In the genomic region with DNA sequence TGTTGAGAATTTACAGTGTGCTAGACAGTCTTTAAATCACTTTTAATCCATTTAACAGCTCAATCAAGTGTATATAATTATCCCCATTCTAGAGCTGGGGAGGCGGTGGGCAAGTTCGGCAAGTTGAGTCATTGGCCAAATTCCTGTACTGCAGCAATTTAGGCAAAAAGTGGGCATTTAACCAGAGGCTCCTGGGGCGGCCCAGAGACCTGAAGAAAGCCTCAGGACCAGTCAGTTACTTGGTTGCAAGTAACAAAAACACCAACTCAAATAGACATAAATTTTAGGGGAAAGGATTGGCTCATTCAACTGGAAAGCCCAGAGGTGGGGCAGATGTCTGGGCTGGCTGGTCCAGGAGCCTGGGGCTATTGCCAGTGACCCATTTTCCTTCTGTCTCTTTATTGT, we compare ENCODE assay signal across 8 cellular contexts.
DNase-seq lines count a peak whose midpoint lies in the region; ATAC-seq and TF ChIP-seq lines count a peak whose summit lies in the region.

No MANE protein-coding gene starts in this region.

- H3K4me3 ChIP-seq in AG04450 (ENCODE audit: low read depth, low read length) = peak overlapping the region; percentile 51
- H3K4me3 ChIP-seq in choroid plexus epithelial cell (ENCODE audit: low read depth, low read length) = peak overlapping the region; percentile 59
- peak overlapping the region; percentile 38 to 74 for H3K4me3 ChIP-seq in muscle layer of colon (ENCODE audit: low read depth in 1 of 2, low read length in 2 of 2)

- CTCF ChIA-PET in AG04450 (lab: Charles Lee) = interaction anchor here (0.6 to 2.6 kb wide), 5 partner anchors 91 to 229 kb away, joined by 3 to 14 read pairs (median 5); no protein-coding TSS in a partner anchor
- CTCF ChIA-PET in activated CD4-positive, alpha-beta memory T cell treated with anti-CD3 and anti-CD28 coated beads, Interleukin-2, amount 10 ng/mL, durations not matched to agents 7 days and 5 days (lab: Charles Lee) = interaction anchor here (0.5 to 0.6 kb wide), 2 partner anchors 103 to 133 kb away, joined by 3 read pairs; no protein-coding TSS in a partner anchor

- peak; percentile 31 for ATAC-seq in HG03280 (IDR thresholded peaks at IDR 0.05; ENCODE audit: unreplicated experiment)

- H3K4me3 Mint-ChIP-seq in activated CD4-positive, alpha-beta memory T cell treated with anti-CD3 and anti-CD28 coated beads, Interleukin-2, amount 10 ng/mL, durations not matched to agents 7 days and 5 days = no peak overlapping the region

- H3K27me3 ChIP-seq in AG04450 (ENCODE audit: control insufficient read depth, insufficient read depth, low read length) (no peaks in the 10 kb centered on the region), muscle layer of colon (ENCODE audit: control insufficient read depth in 1 of 2, insufficient read depth in 2 of 2, low read length in 2 of 2) (no peaks in the 10 kb centered on the region)

- H3K36me3 Mint-ChIP-seq in activated CD4-positive, alpha-beta memory T cell treated with anti-CD3 and anti-CD28 coated beads, Interleukin-2, amount 10 ng/mL, durations not matched to agents 7 days and 5 days (ENCODE audit: low read depth) = no peaks in the 10 kb centered on the region

- POLR2A ChIA-PET in AG04450 (lab: Yijun Ruan, JAX) = interaction anchor here (0.6 to 2.5 kb wide), 20 partner anchors 13 to 410 kb away, joined by 3 to 20 read pairs (median 4); partner anchors contain the start of genes PSMD8, SIPA1L3, WDR87 and ZNF571
- POLR2A ChIA-PET in activated CD4-positive, alpha-beta memory T cell treated with anti-CD3 and anti-CD28 coated beads, Interleukin-2, amount 10 ng/mL, durations not matched to agents 7 days and 5 days (lab: Charles Lee) = interaction anchor here (1.3 kb wide), 1 partner anchor 45 kb away, joined by 5 read pairs; no protein-coding TSS in a partner anchor

- H3K9me3 ChIP-seq in AG04450 (ENCODE audit: control insufficient read depth, insufficient read depth, low read length) (no peaks in the 10 kb centered on the region), muscle layer of colon (ENCODE audit: low read length) (no peaks in the 10 kb centered on the region)

- no peak overlapping the region for H3K27ac Mint-ChIP-seq in activated CD4-positive, alpha-beta memory T cell treated with anti-CD3 and anti-CD28 coated beads, Interleukin-2, amount 10 ng/mL, durations not matched to agents 7 days and 5 days

- H3K36me3 ChIP-seq in muscle layer of colon (ENCODE audit: insufficient read depth, low read length) = no peaks in the 10 kb centered on the region

- no peak for TF ChIP-seq CTCF in AG04450 (IDR thresholded peaks at IDR 0.05; ENCODE audit: low read depth, low read length)
- no peak for TF ChIP-seq CTCF in choroid plexus epithelial cell (conservative IDR thresholded peaks at IDR 0.05; ENCODE audit: low read depth, low read length)

- peak overlapping the region; percentile 99 for H3K27ac ChIP-seq in AG04450 (ENCODE audit: low read depth, low read length)
- peak overlapping the region; percentile 63 for H3K27ac ChIP-seq in muscle layer of colon (ENCODE audit: low read depth, low read length)

- no peaks in the 10 kb centered on the region for H3K4me1 Mint-ChIP-seq in activated CD4-positive, alpha-beta memory T cell treated with anti-CD3 and anti-CD28 coated beads, Interleukin-2, amount 10 ng/mL, durations not matched to agents 7 days and 5 days

- H3K27me3 Mint-ChIP-seq in activated CD4-positive, alpha-beta memory T cell treated with anti-CD3 and anti-CD28 coated beads, Interleukin-2, amount 10 ng/mL, durations not matched to agents 7 days and 5 days = no peaks in the 10 kb centered on the region

- H3K9me3 Mint-ChIP-seq in activated CD4-positive, alpha-beta memory T cell treated with anti-CD3 and anti-CD28 coated beads, Interleukin-2, amount 10 ng/mL, durations not matched to agents 7 days and 5 days = no peaks in the 10 kb centered on the region

- H3K4me1 ChIP-seq in muscle layer of colon (ENCODE audit: insufficient read depth, low read length) = peaks cover 21% of the 10 kb centered on the region

- peak overlapping the region; percentile 32 for H3K9ac ChIP-seq in muscle layer of colon (ENCODE audit: low read length)

- DNase-seq in AG04450 (ENCODE audit: low read depth, low spot score) = no peak
- no peak for DNase-seq in choroid plexus epithelial cell (ENCODE audit: low read depth)
- DNase-seq in retina = no peak
- no peak for DNase-seq in DMS153 treated with DMSO at 0.1 percent for 48 hours (lab: John Stamatoyannopoulos, UW; ENCODE audit: unreplicated experiment)
- no peak for DNase-seq in activated CD4-positive, alpha-beta memory T cell treated with anti-CD3 and anti-CD28 coated beads, Interleukin-2, amount 10 ng/mL, durations not matched to agents 7 days and 5 days
- DNase-seq in germinal center (ENCODE audit: low spot score) = no peak
